ENCODE assay signal across 13 cellular contexts in the genomic region with DNA sequence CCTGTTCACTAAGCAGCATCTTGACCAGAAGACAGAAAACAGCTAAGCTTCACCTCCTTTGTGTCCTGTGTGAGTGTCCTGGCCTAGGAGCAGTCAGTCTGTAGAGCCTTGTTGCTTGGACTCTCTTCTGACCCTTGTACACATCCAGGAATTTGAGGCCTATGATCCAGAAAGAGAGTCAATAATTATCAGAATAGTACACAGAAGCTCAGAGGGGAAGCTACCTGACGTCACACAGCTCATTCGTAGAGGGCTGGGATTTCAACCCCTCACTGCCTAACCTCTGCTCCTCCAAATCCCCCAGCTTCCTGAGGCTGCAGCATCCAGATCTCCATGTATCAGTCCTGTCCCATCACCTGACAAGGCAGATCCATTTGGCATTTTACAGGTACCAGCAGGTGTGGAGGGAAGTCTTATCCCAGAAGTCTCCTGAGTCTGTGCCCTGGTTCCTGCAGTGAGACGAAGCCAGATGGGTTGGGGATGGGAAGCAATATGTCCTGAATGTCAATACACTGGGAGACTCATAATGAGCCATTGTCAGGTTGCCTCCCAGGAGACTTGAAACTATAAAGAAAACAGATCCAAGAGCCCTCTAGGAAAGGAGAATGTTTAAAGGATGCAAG.
"Had no signal": no experiment of that assay in that cellular context is flagged by ENCODE, and none has a peak within 500 bp of the region (broad histone marks: within the 10 kb centered on the region; RNA-seq: fewer than 3 reads in every experiment).

No MANE protein-coding gene starts in this region.

- H3K27ac Mint-ChIP-seq: activated naive CD8-positive, alpha-beta T cell had no signal

- H3K27me3 ChIP-seq: heart left ventricle, stomach had no signal

- H3K4me3 Mint-ChIP-seq: activated naive CD8-positive, alpha-beta T cell; activated T-cell treated with anti-CD3 and anti-CD28 coated beads, Interleukin-2, amount 50 U/mL, for 4 hours had no signal

- H3K36me3 ChIP-seq: heart left ventricle, stomach, thoracic aorta had no signal

- H3K9me3 ChIP-seq: thoracic aorta had no signal

- DNase-seq: activated CD4-positive, CD25-positive, alpha-beta regulatory T cell; activated effector memory CD4-positive, alpha-beta T cell treated with anti-CD3 and anti-CD28 coated beads, Interleukin-2, amount 50 U/mL, for 16 hours; activated T-cell treated with anti-CD3 and anti-CD28 coated beads, Interleukin-2, amount 50 U/mL, for 4 hours; amygdala; foreskin melanocyte; heart left ventricle; islet precursor cell; left ventricle myocardium superior; psoas muscle; stimulated activated CD4-positive, alpha-beta T cell treated with anti-CD3 and anti-CD28 coated beads, Interleukin-4, amount 100 ng/mL, for 24 hours; stomach had no signal

- H3K36me3 Mint-ChIP-seq: activated naive CD8-positive, alpha-beta T cell had no signal

- H3K27ac ChIP-seq: heart left ventricle, psoas muscle, stomach, thoracic aorta had no signal

- H3K4me3 ChIP-seq: heart left ventricle, psoas muscle, stomach, thoracic aorta had no signal

- H3K4me1 ChIP-seq: heart left ventricle, psoas muscle had no signal
